Comparison of ENCODE assay signal across 1 cellular context in the genomic region with DNA sequence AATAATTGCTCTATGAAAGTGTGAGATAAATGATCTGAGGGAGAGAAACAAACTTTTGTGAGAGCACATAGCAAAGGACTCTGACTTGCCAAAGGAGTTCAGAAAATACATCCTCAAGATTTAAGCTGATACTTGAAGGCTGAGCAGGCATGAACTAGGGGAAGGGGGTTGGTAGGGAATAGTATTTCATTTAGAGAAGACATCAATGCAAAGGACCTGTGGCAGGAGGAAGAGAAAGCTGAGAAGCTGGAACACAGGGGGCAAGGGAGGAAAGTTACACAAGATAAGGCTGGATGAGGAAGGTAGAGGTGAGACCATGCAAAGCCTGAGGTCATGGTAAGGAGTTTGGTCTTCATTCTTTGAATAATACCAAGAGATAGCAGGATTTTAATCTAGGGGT.
TF ChIP-seq lines count a peak whose summit lies in the region.

No MANE protein-coding gene starts in this region.

TF ChIP-seq in HEK293, 187 proteins besides CTCF, POLR2A, EP300 and RAD21:
- TF ChIP-seq ZNF354C (tag by site-specific recombination; IDR thresholded peaks at IDR 0.05; ENCODE audit: borderline replicate concordance, low read depth) = no peak
- TF ChIP-seq MEIS1 (CRISPR knock-in tag; IDR thresholded peaks at IDR 0.05; ENCODE audit: borderline replicate concordance) = no peak
- no peak for TF ChIP-seq ZNF501 (tag by site-specific recombination; IDR thresholded peaks at IDR 0.05)
- TF ChIP-seq ZNF391 (tag by site-specific recombination; IDR thresholded peaks at IDR 0.05; ENCODE audit: borderline replicate concordance, low read depth) = no peak
- no peak for TF ChIP-seq HIC1 (tag by site-specific recombination; IDR thresholded peaks at IDR 0.05)
- TF ChIP-seq PRDM10 (tag by site-specific recombination; IDR thresholded peaks at IDR 0.05) = no peak
- TF ChIP-seq ZNF302 (tag by site-specific recombination; IDR thresholded peaks at IDR 0.05; ENCODE audit: low read depth) = no peak
- peak; percentile 87; the same call in 1 of the 2 replicates for TF ChIP-seq ZNF664 (tag by site-specific recombination; IDR thresholded peaks at IDR 0.05)
- no peak for TF ChIP-seq ZNF148 (tag by site-specific recombination; IDR thresholded peaks at IDR 0.05; ENCODE audit: borderline replicate concordance)
- TF ChIP-seq ZNF621 (tag by site-specific recombination; IDR thresholded peaks at IDR 0.05) = no peak
- no peak for TF ChIP-seq ZNF37A (tag by site-specific recombination; IDR thresholded peaks at IDR 0.05)
- TF ChIP-seq ZNF623 (tag by site-specific recombination; IDR thresholded peaks at IDR 0.05) = peak; percentile 83
